25 cellular contexts compared by ENCODE assay signal in genomic region chr15:48748535-48748934, GRCh38.
A peak's percentile ranks its signal among the peaks of the same experiment; 100 is the strongest.
DNase-seq lines count a peak whose midpoint lies in the region; ATAC-seq and TF ChIP-seq lines count a peak whose summit lies in the region.
"Had no signal": no experiment of that assay in that cellular context is flagged by ENCODE, and none has a peak within 500 bp of the region (broad histone marks: within the 10 kb centered on the region; RNA-seq: fewer than 3 reads in every experiment).

No MANE protein-coding gene starts in this region.

- H3K4me2 ChIP-seq in PC-3 (ENCODE audit: low read length) = no peak overlapping the region
- H3K4me2 ChIP-seq: BLaER1, neural progenitor cell had no signal

- H3K9me3 ChIP-seq in PC-3 (ENCODE audit: low read length) = no peaks in the 10 kb centered on the region
- H3K9me3 ChIP-seq: BLaER1, psoas muscle had no signal

- no peaks in the 10 kb centered on the region for H3K27me3 ChIP-seq in PC-3 (ENCODE audit: low read length)
- H3K27me3 ChIP-seq: BLaER1, cardiac muscle cell, neural progenitor cell had no signal

- H3K4me1 ChIP-seq in PC-3 (ENCODE audit: insufficient read depth, low read length) = peaks cover 4% of the 10 kb centered on the region; the same call in 1 of the 2 replicates
- H3K4me1 ChIP-seq: BLaER1, psoas muscle had no signal

- H4K20me1 ChIP-seq in PC-3 (ENCODE audit: low read length) = no peaks in the 10 kb centered on the region
- H4K20me1 ChIP-seq: BLaER1 had no signal

- H3K9ac ChIP-seq in PC-3 (ENCODE audit: low read length) = no peak overlapping the region
- H3K9ac ChIP-seq: BLaER1, neural progenitor cell had no signal

- CTCF ChIA-PET in PC-3 (lab: Charles Lee) = no interaction called here

- POLR2A ChIA-PET in PC-3 (lab: Charles Lee; ENCODE audit: unreplicated experiment) = no interaction called here

- H3K4me3 ChIP-seq in fibroblast of villous mesenchyme (ENCODE audit: low read depth, low read length) (no peak overlapping the region), PC-3 (ENCODE audit: low read length) (no peak overlapping the region)
- H3K4me3 ChIP-seq: BLaER1, cardiac muscle cell, neural progenitor cell, psoas muscle had no signal

- H3K79me2 ChIP-seq in PC-3 (ENCODE audit: low read length) = no peaks in the 10 kb centered on the region

- ATAC-seq in PC-3 = no peak
- no peak for ATAC-seq in HG03354 (IDR thresholded peaks at IDR 0.05; ENCODE audit: poor library complexity, severe bottlenecking, unreplicated experiment)
- ATAC-seq: psoas muscle; stimulated activated effector memory CD8-positive, alpha-beta T cell treated with anti-CD3 and anti-CD28 coated beads, Interleukin-12 subunit alpha, Interleukin-12 subunit beta, amount 100 ng/mL, for 72 hours had no signal

- no peaks in the 10 kb centered on the region for H3K9me2 ChIP-seq in PC-3 (replicated peaks; ENCODE audit: low read length)

- TF ChIP-seq CTCF in fibroblast of villous mesenchyme (IDR thresholded peaks at IDR 0.05; ENCODE audit: insufficient read depth, low read depth, low read length) (no peak), PC-3 (conservative IDR thresholded peaks at IDR 0.05; ENCODE audit: low read depth, low read length) (no peak)

- no peak overlapping the region for H3K27ac ChIP-seq in PC-3 (ENCODE audit: low read length)
- H3K27ac ChIP-seq: BLaER1, cardiac muscle cell, neural progenitor cell, psoas muscle had no signal

- BruUV-seq in PC-3 (replicated peaks; lab: Mats Ljungman, UMichigan) = no TSS peak

- no peak overlapping the region for H2AFZ ChIP-seq in PC-3 (ENCODE audit: low read length)
- H2AFZ ChIP-seq: neural progenitor cell had no signal

- peaks cover 10% of the 10 kb centered on the region for H3K36me3 ChIP-seq in PC-3 (ENCODE audit: low read depth, low read length)
- H3K36me3 ChIP-seq: cardiac muscle cell had no signal

- DNase-seq in A172 (ENCODE audit: low spot score) (peak; percentile 6), HCEC 1CT (peak; percentile 11), astrocyte of the hippocampus (ENCODE audit: low read depth, low spot score) (peak; percentile 13), fibroblast of villous mesenchyme (ENCODE audit: low read depth) (peak; percentile 25), SK-N-DZ (ENCODE audit: low spot score) (no peak), NCI-H2029 treated with DMSO at 0.1 percent for 48 hours (lab: John Stamatoyannopoulos, UW) (no peak), PC-3 (no peak)
- DNase-seq: 8988T; activated CD4-positive, alpha-beta T cell treated with anti-CD3 and anti-CD28 coated beads, Interleukin-2, amount 50 U/mL, for 1 hour; activated CD8-positive, alpha-beta memory T cell treated with anti-CD3 and anti-CD28 coated beads, Interleukin-2, amount 50 U/mL, for 4 hours; activated naive CD8-positive, alpha-beta T cell treated with anti-CD3 and anti-CD28 coated beads, Interleukin-2, amount 10 ng/mL, durations not matched to agents 7 days and 5 days; COR-L47; DMS79 treated with DMSO at 0.1 percent for 48 hours; hippocampal formation; NCI-H1436; NCI-H510A; psoas muscle; RPMI8226; small intestine; stimulated activated CD4-positive, alpha-beta T cell treated with anti-CD3 and anti-CD28 coated beads, Interleukin-2, amount 100 ng/mL, for 24 hours had no signal

- intact Hi-C loops in PC-3 (cut with micrococcal nuclease) = no loop called here

- H3F3A ChIP-seq in PC-3 (ENCODE audit: low read length, unreplicated experiment) = no peaks in the 10 kb centered on the region

Comparison
In these comparisons a context has a peak if more than half of its experiments do, and no peak if none do; other contexts are left out.
1. DNase-seq: peak in A172 (single experiment), HCEC 1CT (single experiment), astrocyte of the hippocampus (single experiment) and fibroblast of villous mesenchyme (single experiment); none in SK-N-DZ (single experiment), NCI-H2029 treated with DMSO at 0.1 percent for 48 hours (single experiment) and PC-3 (single experiment).